Comparison of ENCODE assay signal across 1 cellular context in genomic region chrX:38654302-38654701, GRCh38.
TF ChIP-seq lines count a peak whose summit lies in the region.

No MANE protein-coding gene starts in this region.

TF ChIP-seq in HCT116, 20 proteins besides CTCF, POLR2A, EP300 and RAD21 (continued from another document):
- TF ChIP-seq ZBTB33 (IDR thresholded peaks at IDR 0.05; ENCODE audit: extremely low read depth, insufficient replicate concordance, low read length) = no peak
